10 cellular contexts compared by ENCODE assay signal in genomic region chr22:41831383-41831782, GRCh38. TPM values are rescaled to one million over a fixed set of nuclear protein-coding genes. Genes with fewer than 3 reads are reported as not detected.
DNase-seq lines count a peak whose midpoint lies in the region; ATAC-seq and TF ChIP-seq lines count a peak whose summit lies in the region.
"Had no signal": no experiment of that assay in that cellular context is flagged by ENCODE, and none has a peak within 500 bp of the region (broad histone marks: within the 10 kb centered on the region; RNA-seq: fewer than 3 reads in every experiment).

No MANE protein-coding gene starts in this region.

- TF ChIP-seq EP300 in SK-N-SH (IDR thresholded peaks at IDR 0.05; ENCODE audit: borderline replicate concordance in 1 of 2, low read depth in 1 of 2, low read length in 1 of 2), result no peak

- POLR2A ChIA-PET in SK-N-SH (lab: Yijun Ruan, JAX), result no interaction called here

- TF ChIP-seq CTCF in foreskin keratinocyte (conservative IDR thresholded peaks at IDR 0.05), result no peak
- no peak for TF ChIP-seq CTCF in SK-N-SH (IDR thresholded peaks at IDR 0.05)

- peaks cover 39% of the 10 kb centered on the region for H3K4me1 Mint-ChIP-seq in activated naive CD4-positive, alpha-beta T cell treated with anti-CD3 and anti-CD28 coated beads, Interleukin-2, amount 50 U/mL, for 24 hours
- H3K4me1 Mint-ChIP-seq in T-helper 1 cell treated with Interleukin-12 subunit alpha and Interleukin-12 subunit beta and Interleukin-4 antibody, amounts not matched to agents 30 μg/mL and 1 μg/mL, for 36 hours (ENCODE audit: low read depth), result peaks cover 41% of the 10 kb centered on the region

- CTCF ChIA-PET in SK-N-SH (lab: Yijun Ruan, JAX), result interaction anchor here (1.0 to 1.6 kb wide), 3 partner anchors 9 to 110 kb away, joined by 3 to 6 read pairs (median 3); no protein-coding TSS in a partner anchor

- peaks cover 9% of the 10 kb centered on the region for H3K36me3 Mint-ChIP-seq in activated naive CD4-positive, alpha-beta T cell treated with anti-CD3 and anti-CD28 coated beads, Interleukin-2, amount 50 U/mL, for 24 hours
- H3K36me3 Mint-ChIP-seq in T-helper 1 cell treated with Interleukin-12 subunit alpha and Interleukin-12 subunit beta and Interleukin-4 antibody, amounts not matched to agents 30 μg/mL and 1 μg/mL, for 36 hours (ENCODE audit: low read depth), result peaks cover 28% of the 10 kb centered on the region

- H3K4me1 ChIP-seq in foreskin keratinocyte (no peaks in the 10 kb centered on the region), stomach smooth muscle (ENCODE audit: control insufficient read depth, insufficient read depth, low read length) (peaks cover 22% of the 10 kb centered on the region), SK-N-SH (ENCODE audit: control insufficient read depth in 1 of 2, insufficient read depth in 2 of 2, low read depth in 1 of 2, low read length in 1 of 2) (no peaks in the 10 kb centered on the region; a peak in 1 of 4 replicates)

- H3K9ac ChIP-seq in stomach smooth muscle (ENCODE audit: low read length in 2 of 2), result no peak overlapping the region
- no peak overlapping the region for H3K9ac ChIP-seq in SK-N-SH

- no peak for TF ChIP-seq RAD21 in SK-N-SH (IDR thresholded peaks at IDR 0.05; ENCODE audit: low read length)

- H3K36me3 ChIP-seq in stomach smooth muscle (ENCODE audit: control insufficient read depth in 2 of 2, insufficient read depth in 2 of 2, low read length in 2 of 2) (peaks cover 0 to 5% of the 10 kb centered on the region in 2 donors), SK-N-SH (replicated peaks in 1 of 2; ENCODE audit: control insufficient read depth in 1 of 2, insufficient read depth in 2 of 2, low read length in 1 of 2) (no peaks in the 10 kb centered on the region)

- H3K79me2 ChIP-seq in SK-N-SH (ENCODE audit: insufficient read depth), result 0 out of 2 replicates have a peak, but pooled peaks cover 7% of the 10 kb centered on the region

- H3K27me3 ChIP-seq in foreskin keratinocyte (no peaks in the 10 kb centered on the region), stomach smooth muscle (ENCODE audit: control insufficient read depth in 1 of 2, insufficient read depth in 2 of 2, low read length in 2 of 2) (no peaks in the 10 kb centered on the region), SK-N-SH (ENCODE audit: insufficient read depth) (no peaks in the 10 kb centered on the region)

- H3K4me3 Mint-ChIP-seq in activated naive CD4-positive, alpha-beta T cell treated with anti-CD3 and anti-CD28 coated beads, Interleukin-2, amount 50 U/mL, for 24 hours, result peak overlapping the region; percentile 91
- H3K4me3 Mint-ChIP-seq in T-helper 1 cell treated with Interleukin-12 subunit alpha and Interleukin-12 subunit beta and Interleukin-4 antibody, amounts not matched to agents 30 μg/mL and 1 μg/mL, for 36 hours, result peak overlapping the region; percentile 12

- H3K27ac ChIP-seq in foreskin keratinocyte, result peak overlapping the region; percentile 90
- H3K27ac ChIP-seq in stomach smooth muscle (ENCODE audit: low read length), result peak overlapping the region; percentile 88
- no peak overlapping the region for H3K27ac ChIP-seq in SK-N-SH (ENCODE audit: low read depth in 2 of 2, low read length in 1 of 2)

- no peaks in the 10 kb centered on the region for H3K9me3 Mint-ChIP-seq in activated naive CD4-positive, alpha-beta T cell treated with anti-CD3 and anti-CD28 coated beads, Interleukin-2, amount 50 U/mL, for 24 hours
- no peaks in the 10 kb centered on the region for H3K9me3 Mint-ChIP-seq in T-helper 1 cell treated with Interleukin-12 subunit alpha and Interleukin-12 subunit beta and Interleukin-4 antibody, amounts not matched to agents 30 μg/mL and 1 μg/mL, for 36 hours

- H3K9me3 ChIP-seq in stomach smooth muscle (ENCODE audit: control insufficient read depth in 2 of 2, low read length in 2 of 2), result no peaks in the 10 kb centered on the region
- H3K9me3 ChIP-seq in SK-N-SH, result no peaks in the 10 kb centered on the region

- ATAC-seq in foreskin keratinocyte (no peak), HG03439 (IDR thresholded peaks at IDR 0.05; ENCODE audit: unreplicated experiment) (no peak)

- H3K4me3 ChIP-seq in stomach smooth muscle (ENCODE audit: low read length in 2 of 2) (no peak overlapping the region), SK-N-SH (ENCODE audit: low read depth in 2 of 2, low read length in 1 of 2) (no peak overlapping the region)

- peak overlapping the region; percentile 99 for H3K27ac Mint-ChIP-seq in activated naive CD4-positive, alpha-beta T cell treated with anti-CD3 and anti-CD28 coated beads, Interleukin-2, amount 50 U/mL, for 24 hours
- peak overlapping the region; percentile 99 for H3K27ac Mint-ChIP-seq in T-helper 1 cell treated with Interleukin-12 subunit alpha and Interleukin-12 subunit beta and Interleukin-4 antibody, amounts not matched to agents 30 μg/mL and 1 μg/mL, for 36 hours

- H2AFZ ChIP-seq in SK-N-SH (ENCODE audit: low read depth), result no peak overlapping the region

- H4K20me1 ChIP-seq in SK-N-SH (ENCODE audit: insufficient read depth), result no peaks in the 10 kb centered on the region

- no peaks in the 10 kb centered on the region for H3K27me3 Mint-ChIP-seq in activated naive CD4-positive, alpha-beta T cell treated with anti-CD3 and anti-CD28 coated beads, Interleukin-2, amount 50 U/mL, for 24 hours
- no peaks in the 10 kb centered on the region for H3K27me3 Mint-ChIP-seq in T-helper 1 cell treated with Interleukin-12 subunit alpha and Interleukin-12 subunit beta and Interleukin-4 antibody, amounts not matched to agents 30 μg/mL and 1 μg/mL, for 36 hours (ENCODE audit: low read depth)

- WGBS in SK-N-SH (ENCODE audit: low lambda C conversion rate), result 93% methylated on average over 6 of the region's 6 CpGs

- no peaks in the 10 kb centered on the region for H3F3A ChIP-seq in SK-N-SH (replicated peaks; ENCODE audit: insufficient read depth)

- no peaks in the 10 kb centered on the region for H3K9me2 ChIP-seq in SK-N-SH

- H3K4me2 ChIP-seq in SK-N-SH, result no peak overlapping the region

- no peak for DNase-seq in activated naive CD4-positive, alpha-beta T cell treated with anti-CD3 and anti-CD28 coated beads, Interleukin-2, amount 50 U/mL, for 16 hours
- DNase-seq in foreskin keratinocyte, result no peak
- DNase-seq in SK-N-SH, result no peak
- DNase-seq in iPS-NIHi11 (ENCODE audit: low spot score), result no peak
- DNase-seq: DMS153; effector CD8-positive, alpha-beta T cell had no signal

TF ChIP-seq in SK-N-SH, 30 proteins besides CTCF, POLR2A, EP300 and RAD21:
- no peak for TF ChIP-seq SIN3A (IDR thresholded peaks at IDR 0.05; ENCODE audit: borderline replicate concordance, low read depth, low read length)
- TF ChIP-seq POLR2AphosphoS5 (IDR thresholded peaks at IDR 0.05; ENCODE audit: low read depth, low read length), result no peak
- TF ChIP-seq GATA2 (CRISPR knock-in tag; IDR thresholded peaks at IDR 0.05), result no peak
- TF ChIP-seq USF1 (IDR thresholded peaks at IDR 0.05; ENCODE audit: borderline replicate concordance, low read depth), result no peak
- no peak for TF ChIP-seq USF2 (IDR thresholded peaks at IDR 0.05; ENCODE audit: borderline replicate concordance, low read depth, low read length)
- TF ChIP-seq MXI1 (IDR thresholded peaks at IDR 0.05; ENCODE audit: low read depth, low read length), result no peak
- no peak for TF ChIP-seq YY1 (IDR thresholded peaks at IDR 0.05; ENCODE audit: low read depth)
- TF ChIP-seq EZH2phosphoT487 (IDR thresholded peaks at IDR 0.05; ENCODE audit: borderline replicate concordance, low read depth), result no peak
- TF ChIP-seq, protein P1, sequence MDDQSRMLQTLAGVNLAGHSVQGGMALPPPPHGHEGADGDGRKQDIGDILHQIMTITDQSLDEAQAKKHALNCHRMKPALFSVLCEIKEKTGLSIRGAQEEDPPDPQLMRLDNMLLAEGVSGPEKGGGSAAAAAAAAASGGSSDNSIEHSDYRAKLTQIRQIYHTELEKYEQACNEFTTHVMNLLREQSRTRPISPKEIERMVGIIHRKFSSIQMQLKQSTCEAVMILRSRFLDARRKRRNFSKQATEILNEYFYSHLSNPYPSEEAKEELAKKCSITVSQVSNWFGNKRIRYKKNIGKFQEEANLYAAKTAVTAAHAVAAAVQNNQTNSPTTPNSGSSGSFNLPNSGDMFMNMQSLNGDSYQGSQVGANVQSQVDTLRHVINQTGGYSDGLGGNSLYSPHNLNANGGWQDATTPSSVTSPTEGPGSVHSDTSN (IDR thresholded peaks at IDR 0.05), result no peak
- no peak for TF ChIP-seq TAF1 (IDR thresholded peaks at IDR 0.05; ENCODE audit: borderline replicate concordance, low read depth, low read length)
- TF ChIP-seq FOXM1 (IDR thresholded peaks at IDR 0.05; ENCODE audit: low read depth), result no peak
- TF ChIP-seq RFX5 (IDR thresholded peaks at IDR 0.05; ENCODE audit: low read length), result no peak
- no peak for TF ChIP-seq NFIC (IDR thresholded peaks at IDR 0.05; ENCODE audit: borderline replicate concordance)

RNA-seq across cellular contexts. Expression of gene SREBF2, which starts 1.5 kb away (rescaled TPM):
- 82.0 and 83.0 TPM in 2 replicates for total RNA-seq in foreskin keratinocyte
- polyA plus RNA-seq in foreskin keratinocyte (57.6 and 62.4 TPM in 2 replicates), SK-N-SH (2012; rRNA removed) (7.4 and 7.5 TPM in 2 replicates)
- polyA plus RNA-seq in SK-N-SH (2012; cell fraction: cytosol; rRNA removed), result 4.0 and 6.2 TPM in 2 replicates
- 15.2 and 16.5 TPM in 2 replicates for polyA plus RNA-seq in SK-N-SH (2012; cell fraction: nucleus; rRNA removed)

RNA-seq across cellular contexts. Expression of gene CCDC134, which starts 30.9 kb away (rescaled TPM):
- total RNA-seq in foreskin keratinocyte, result 10.6 and 11.9 TPM in 2 replicates
- polyA plus RNA-seq in foreskin keratinocyte (6.1 and 7.3 TPM in 2 replicates), SK-N-SH (2012; rRNA removed) (1.8 and 2.0 TPM in 2 replicates)
- polyA plus RNA-seq in SK-N-SH (2012; cell fraction: cytosol; rRNA removed), result 1.3 and 1.4 TPM in 2 replicates
- 1.6 and 2.2 TPM in 2 replicates for polyA plus RNA-seq in SK-N-SH (2012; cell fraction: nucleus; rRNA removed)

Comparison
In these comparisons a context has a peak if more than half of its experiments do, and no peak if none do; other contexts are left out.
1. H3K27ac ChIP-seq: peak in foreskin keratinocyte (single experiment) and stomach smooth muscle (single experiment); none in SK-N-SH (0 of 2).